ENCODE assay signal across 8 cellular contexts in genomic region chr9:25600501-25600900, GRCh38.
"Had no signal": no experiment of that assay in that cellular context is flagged by ENCODE, and none has a peak within 500 bp of the region (broad histone marks: within the 10 kb centered on the region; RNA-seq: fewer than 3 reads in every experiment).

No MANE protein-coding gene starts in this region.

- H3K36me3 ChIP-seq: HAP-1 had no signal

- H3K4me1 ChIP-seq: HAP-1 had no signal

- H3K9ac ChIP-seq: GM23248 had no signal

- H3K9me3 ChIP-seq: HAP-1 had no signal

- H3K27ac Mint-ChIP-seq: HFFc6 had no signal

- H2AFZ ChIP-seq: GM23248 had no signal

- H3K4me3 ChIP-seq: GM23248, HAP-1, K562 had no signal

- ATAC-seq: HCT116, K562 had no signal

- DNase-seq: GM23248, GOT3, H7, HFFc6, IMR-90 had no signal

- H3K27ac ChIP-seq: GM23248 had no signal

- H3K4me3 Mint-ChIP-seq: HFFc6 had no signal
